Comparison of ENCODE assay signal across 15 cellular contexts in genomic region chr17:64015447-64015846, GRCh38. TPM values are rescaled to one million over a fixed set of nuclear protein-coding genes. Genes with fewer than 3 reads are reported as not detected.
DNase-seq lines count a peak whose midpoint lies in the region; ATAC-seq and TF ChIP-seq lines count a peak whose summit lies in the region.
"Had no signal": no experiment of that assay in that cellular context is flagged by ENCODE, and none has a peak within 500 bp of the region (broad histone marks: within the 10 kb centered on the region; RNA-seq: fewer than 3 reads in every experiment).

No MANE protein-coding gene starts in this region.

- peaks cover 49% of the 10 kb centered on the region for H3K36me3 Mint-ChIP-seq in activated CD4-positive, alpha-beta memory T cell treated with anti-CD3 and anti-CD28 coated beads, Interleukin-2, amount 10 ng/mL, durations not matched to agents 7 days and 5 days (ENCODE audit: low read depth)
- peaks cover 5 to 15% (median 12%) of the 10 kb centered on the region in 3 donors for H3K36me3 Mint-ChIP-seq in immature natural killer cell
- H3K36me3 Mint-ChIP-seq: brain had no signal

- H3K27me3 Mint-ChIP-seq in activated CD4-positive, alpha-beta memory T cell treated with anti-CD3 and anti-CD28 coated beads, Interleukin-2, amount 10 ng/mL, durations not matched to agents 7 days and 5 days: no peaks in the 10 kb centered on the region
- H3K27me3 Mint-ChIP-seq in immature natural killer cell (ENCODE audit: low read depth in 3 of 3): peaks cover 8 to 17% (median 9%) of the 10 kb centered on the region in 3 donors

- H3K27ac ChIP-seq in left ventricle myocardium inferior (replicated peaks) (peak overlapping the region; percentile 92), upper lobe of left lung (peak overlapping the region in 3 of 4 donors; percentile 57 to 79 (median 76))

- CTCF ChIA-PET in activated CD4-positive, alpha-beta memory T cell treated with anti-CD3 and anti-CD28 coated beads, Interleukin-2, amount 10 ng/mL, durations not matched to agents 7 days and 5 days (lab: Charles Lee): no interaction called here

- no peak for TF ChIP-seq EP300 in upper lobe of left lung (IDR thresholded peaks at IDR 0.05)

- WGBS in upper lobe of left lung, 2 donors: 88 to 92% methylated on average over 6 of the region's 6 CpGs

- POLR2A ChIA-PET in activated CD4-positive, alpha-beta memory T cell treated with anti-CD3 and anti-CD28 coated beads, Interleukin-2, amount 10 ng/mL, durations not matched to agents 7 days and 5 days (lab: Charles Lee): no interaction called here

- H3K9me3 ChIP-seq in left ventricle myocardium inferior (replicated peaks) (no peaks in the 10 kb centered on the region), upper lobe of left lung (no peaks in the 10 kb centered on the region)

- intact Hi-C loops in left ventricle myocardium inferior (cut with micrococcal nuclease) (no loop called here), Right ventricle myocardium superior (cut with DNase I) (no loop called here)

- TF ChIP-seq POLR2A in upper lobe of left lung (IDR thresholded peaks at IDR 0.05) (no peak), erythroblast (IDR thresholded peaks at IDR 0.05; ENCODE audit: low read length) (no peak)

- peaks cover 36% of the 10 kb centered on the region for H3K4me1 ChIP-seq in left ventricle myocardium inferior
- peaks cover 16 to 34% (median 21%) of the 10 kb centered on the region in 4 donors for H3K4me1 ChIP-seq in upper lobe of left lung

- H3K36me3 ChIP-seq in left ventricle myocardium inferior: no peaks in the 10 kb centered on the region
- H3K36me3 ChIP-seq in upper lobe of left lung: no peaks in the 10 kb centered on the region

- no peaks in the 10 kb centered on the region for H3K9me3 Mint-ChIP-seq in activated CD4-positive, alpha-beta memory T cell treated with anti-CD3 and anti-CD28 coated beads, Interleukin-2, amount 10 ng/mL, durations not matched to agents 7 days and 5 days
- H3K9me3 Mint-ChIP-seq in immature natural killer cell: no peaks in the 10 kb centered on the region

- TF ChIP-seq CTCF in left ventricle myocardium inferior (IDR thresholded peaks at IDR 0.05; ENCODE audit: borderline replicate concordance) (no peak), upper lobe of left lung (IDR thresholded peaks at IDR 0.05) (no peak)

- H3K4me3 Mint-ChIP-seq in activated CD4-positive, alpha-beta memory T cell treated with anti-CD3 and anti-CD28 coated beads, Interleukin-2, amount 10 ng/mL, durations not matched to agents 7 days and 5 days: peak overlapping the region; percentile 83
- peak overlapping the region; percentile 80 to 97 (median 89) for H3K4me3 Mint-ChIP-seq in immature natural killer cell
- H3K4me3 Mint-ChIP-seq: brain had no signal

- H3K27me3 ChIP-seq in left ventricle myocardium inferior (ENCODE audit: low read depth): no peaks in the 10 kb centered on the region
- H3K27me3 ChIP-seq in upper lobe of left lung: no peaks in the 10 kb centered on the region

- peaks cover 57% of the 10 kb centered on the region for H3K4me1 Mint-ChIP-seq in activated CD4-positive, alpha-beta memory T cell treated with anti-CD3 and anti-CD28 coated beads, Interleukin-2, amount 10 ng/mL, durations not matched to agents 7 days and 5 days
- H3K4me1 Mint-ChIP-seq in immature natural killer cell: peaks cover 75 to 91% of the 10 kb centered on the region in 2 donors
- H3K4me1 Mint-ChIP-seq: brain had no signal

- peak overlapping the region; percentile 97 for H3K27ac Mint-ChIP-seq in activated CD4-positive, alpha-beta memory T cell treated with anti-CD3 and anti-CD28 coated beads, Interleukin-2, amount 10 ng/mL, durations not matched to agents 7 days and 5 days
- H3K27ac Mint-ChIP-seq in immature natural killer cell: peak overlapping the region; percentile 98 to 100 (median 100)
- H3K27ac Mint-ChIP-seq: brain, progenitor cell of endocrine pancreas had no signal

- H3K4me3 ChIP-seq in left ventricle myocardium inferior: peak overlapping the region; percentile 67
- peak overlapping the region in 1 of 4 donors; percentile 7 for H3K4me3 ChIP-seq in upper lobe of left lung

- ATAC-seq in Right ventricle myocardium superior (ENCODE audit: poor library complexity) (no peak), upper lobe of left lung (ENCODE audit: low FRiP score in 2 of 2) (no peak)
- ATAC-seq: Panc1 had no signal

- no peak for DNase-seq in left ventricle myocardium inferior
- no peak for DNase-seq in Right ventricle myocardium superior
- DNase-seq in activated CD4-positive, alpha-beta memory T cell treated with anti-CD3 and anti-CD28 coated beads, Interleukin-2, amount 10 ng/mL, durations not matched to agents 7 days and 5 days: no peak
- DNase-seq in immature natural killer cell: no peak
- DNase-seq in upper lobe of left lung: peak in 1 of 2 donors; percentile 5
- DNase-seq in GM19240 (ENCODE audit: insufficient read length, low spot score): no peak
- no peak for DNase-seq in erythroblast (lab: John Stamatoyannopoulos, UW)
- no peak for DNase-seq in NCI-H1417 (lab: John Stamatoyannopoulos, UW)
- DNase-seq: DMS79 treated with DMSO at 0.1 percent for 48 hours; kidney; NCI-H1092 treated with DMSO at 0.1 percent for 48 hours; stimulated activated CD4-positive, alpha-beta T cell treated with anti-CD3 and anti-CD28 coated beads, Interleukin-15, amount 100 ng/mL, for 24 hours had no signal

RNA-seq across cellular contexts. Expression of gene ICAM2, which starts 5.0 kb away (rescaled TPM):
- total RNA-seq in left ventricle myocardium inferior: 28.2 TPM
- total RNA-seq in Right ventricle myocardium superior: 31.9 TPM
- 100 to 1,000 TPM; 118 to 122 TPM for total RNA-seq in activated CD4-positive, alpha-beta memory T cell treated with anti-CD3 and anti-CD28 coated beads, Interleukin-2, amount 10 ng/mL, durations not matched to agents 7 days and 5 days
- polyA plus RNA-seq in immature natural killer cell: 100 to 1,000 TPM; 327 to 535 (median 329) TPM
- total RNA-seq in upper lobe of left lung: 100 to 1,000 TPM in 3 of 6 donors, 10 to 100 TPM in 3; 27.2 to 114 (median 82.0) TPM

RNA-seq across cellular contexts. Expression of gene PRR29, which starts 17.3 kb away (rescaled TPM):
- total RNA-seq in left ventricle myocardium inferior: not detected
- 0.30 TPM for total RNA-seq in Right ventricle myocardium superior
- total RNA-seq in activated CD4-positive, alpha-beta memory T cell treated with anti-CD3 and anti-CD28 coated beads, Interleukin-2, amount 10 ng/mL, durations not matched to agents 7 days and 5 days: 10 to 100 TPM; 12.0 to 15.1 TPM
- 1 to 10 TPM; 5.0 to 6.8 (median 5.5) TPM for polyA plus RNA-seq in immature natural killer cell
- 10 to 100 TPM in 3 of 6 donors, 1 to 10 TPM in 2, under 1 TPM in 1; 0.97 to 30.1 (median 12.1) TPM for total RNA-seq in upper lobe of left lung

RNA-seq across cellular contexts. Expression of gene SCN4A, which starts 42.7 kb away (rescaled TPM):
- total RNA-seq in left ventricle myocardium inferior (1.2 TPM), Right ventricle myocardium superior (0.56 TPM), upper lobe of left lung (under 1 TPM in 3 of 6 donors, not detected in 3; under 0.01 to 0.44 (median 0.20) TPM)
- under 1 TPM; 0.08 to 0.13 TPM for total RNA-seq in activated CD4-positive, alpha-beta memory T cell treated with anti-CD3 and anti-CD28 coated beads, Interleukin-2, amount 10 ng/mL, durations not matched to agents 7 days and 5 days
- polyA plus RNA-seq in immature natural killer cell: under 1 TPM in 1 of 3 donors, not detected in 2; 0.02 TPM
